In the genomic region with DNA sequence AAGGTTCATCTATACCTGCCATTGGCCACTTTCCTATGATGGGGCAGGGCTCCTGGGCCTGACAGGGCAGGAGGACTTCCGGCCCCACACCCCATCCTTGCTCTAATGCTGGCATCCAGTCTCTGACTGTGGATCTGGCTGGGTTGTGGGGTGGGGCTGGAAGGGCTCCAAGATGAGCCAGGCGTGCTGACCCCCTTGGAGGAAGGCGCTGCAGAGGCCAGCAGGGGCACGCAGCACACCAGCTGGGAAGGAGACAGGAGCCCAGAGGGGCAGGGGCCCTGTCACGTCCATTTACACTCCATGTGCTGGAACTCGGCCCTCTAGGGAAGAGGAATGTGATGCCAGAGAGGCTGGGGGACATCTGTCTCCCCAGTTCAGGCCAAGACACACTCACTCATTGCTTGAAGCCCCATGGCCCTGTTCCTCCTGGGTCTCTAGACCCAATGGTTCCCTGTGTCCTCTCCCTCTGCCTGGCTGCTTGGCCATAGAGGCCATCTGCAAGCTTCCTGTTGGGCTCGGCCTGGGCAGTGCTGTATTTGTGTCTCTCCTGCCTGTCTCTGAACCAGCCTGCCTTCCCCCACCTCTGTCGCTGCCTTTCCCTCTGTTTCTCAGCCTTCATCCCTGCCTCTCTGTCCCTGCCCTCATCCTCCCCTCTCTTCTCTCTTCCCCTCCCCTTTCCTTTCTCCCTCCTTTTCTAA, we compare ENCODE assay signal across 16 cellular contexts.
DNase-seq lines count a peak whose midpoint lies in the region; ATAC-seq, FAIRE-seq and TF ChIP-seq lines count a peak whose summit lies in the region.
"Had no signal": no experiment of that assay in that cellular context is flagged by ENCODE, and none has a peak within 500 bp of the region (broad histone marks: within the 10 kb centered on the region; RNA-seq: fewer than 3 reads in every experiment).

No MANE protein-coding gene starts in this region.

- intact Hi-C loops in posterior vena cava (cut with DNase I) (no loop called here), heart left ventricle (cut with DNase I) (no loop called here), body of pancreas (cut with DNase I) (no loop called here)

- DNase-seq in GM23338 (ENCODE audit: low spot score) (no peak), astrocyte (ENCODE audit: low read depth) (no peak), left kidney (ENCODE audit: low read depth, low spot score) (peak; percentile 12), posterior vena cava (ENCODE audit: low spot score) (peak; percentile 34), hippocampal formation (lab: John Stamatoyannopoulos, UW) (no peak), heart left ventricle (no peak), body of pancreas (no peak)
- DNase-seq: HCEC 1CT, NCI-H1436 treated with DMSO at 0.1 percent for 48 hours, NCI-H2081 treated with DMSO at 0.1 percent for 48 hours, NCI-H526 treated with DMSO at 0.1 percent for 48 hours had no signal

- no peaks in the 10 kb centered on the region for H3K9me2 ChIP-seq in GM23338 (ENCODE audit: insufficient read depth)

- H3K4me1 Mint-ChIP-seq in GM23338 (peaks cover 58% of the 10 kb centered on the region), astrocyte (ENCODE audit: low read depth, unreplicated experiment) (peaks cover 48% of the 10 kb centered on the region)

- H3K4me2 ChIP-seq in GM23338 = peak overlapping the region; percentile 60
- peak overlapping the region; percentile 77 for H3K4me2 ChIP-seq in astrocyte (ENCODE audit: low read length)
- H3K4me2 ChIP-seq: BLaER1 treated with 17β-estradiol and CSF1 and Interleukin-3, amounts not matched to agents 10 nM and 100 nM had no signal

- H3K79me2 ChIP-seq in GM23338 (replicated peaks; ENCODE audit: insufficient read depth) (no peaks in the 10 kb centered on the region), astrocyte (ENCODE audit: insufficient read depth, low read length) (no peaks in the 10 kb centered on the region)

- peaks cover 39% of the 10 kb centered on the region for H3K4me1 ChIP-seq in GM23338 (ENCODE audit: insufficient read depth)
- H3K4me1 ChIP-seq in astrocyte (ENCODE audit: insufficient read depth, low read length) = peaks cover 47% of the 10 kb centered on the region
- H3K4me1 ChIP-seq in heart left ventricle = no peaks in the 10 kb centered on the region
- no peaks in the 10 kb centered on the region for H3K4me1 ChIP-seq in body of pancreas
- H3K4me1 ChIP-seq: BLaER1 treated with 17β-estradiol and CSF1 and Interleukin-3, amounts not matched to agents 10 nM and 100 nM had no signal

- peaks cover 17% of the 10 kb centered on the region; the same call in 1 of the 2 replicates for H3K27me3 ChIP-seq in GM23338 (ENCODE audit: insufficient read depth)
- no peaks in the 10 kb centered on the region for H3K27me3 ChIP-seq in astrocyte (ENCODE audit: insufficient read depth, low read length)
- peaks cover 0 to 4% (median 0%) of the 10 kb centered on the region in 9 donors for H3K27me3 ChIP-seq in heart left ventricle
- H3K27me3 ChIP-seq in body of pancreas = no peaks in the 10 kb centered on the region

- peak overlapping the region; percentile 16; the same call in 1 of the 3 replicates for H3K4me3 Mint-ChIP-seq in GM23338
- peak overlapping the region; percentile 60 for H3K4me3 Mint-ChIP-seq in astrocyte (ENCODE audit: unreplicated experiment)

- H3F3A ChIP-seq in GM23338 (replicated peaks; ENCODE audit: low read depth) = 0 out of 2 replicates have a peak, but pooled peaks cover 3% of the 10 kb centered on the region

- no peak overlapping the region for H3K27ac Mint-ChIP-seq in GM23338
- H3K27ac Mint-ChIP-seq in astrocyte (ENCODE audit: unreplicated experiment) = peak overlapping the region; percentile 55

- H3K27me3 Mint-ChIP-seq in GM23338 (ENCODE audit: insufficient read depth, low read depth, poor library complexity) (peaks cover 43% of the 10 kb centered on the region), astrocyte (ENCODE audit: low read depth, unreplicated experiment) (peaks cover 17% of the 10 kb centered on the region)

- H4K20me1 ChIP-seq in GM23338 (replicated peaks; ENCODE audit: insufficient read depth) = no peaks in the 10 kb centered on the region
- H4K20me1 ChIP-seq in astrocyte (ENCODE audit: insufficient read depth, low read length) = peaks cover 3% of the 10 kb centered on the region

- ATAC-seq in GM23338 (peak; percentile 5; the same call in 2 of the 3 replicates), heart left ventricle (no peak), HG02623 (IDR thresholded peaks at IDR 0.05; ENCODE audit: unreplicated experiment) (no peak), body of pancreas (no peak)
- ATAC-seq: K562, Right ventricle myocardium inferior had no signal

- H3K36me3 ChIP-seq in GM23338 (ENCODE audit: insufficient read depth) = no peaks in the 10 kb centered on the region
- H3K36me3 ChIP-seq in astrocyte (ENCODE audit: insufficient read depth, low read length) = no peaks in the 10 kb centered on the region
- H3K36me3 ChIP-seq in heart left ventricle = no peaks in the 10 kb centered on the region
- no peaks in the 10 kb centered on the region for H3K36me3 ChIP-seq in body of pancreas (replicated peaks in 1 of 2; ENCODE audit: insufficient read depth in 1 of 2, low read depth in 2 of 2)
- H3K36me3 ChIP-seq: BLaER1 treated with 17β-estradiol and CSF1 and Interleukin-3, amounts not matched to agents 10 nM and 100 nM had no signal

- TF ChIP-seq POLR2A in heart left ventricle (IDR thresholded peaks at IDR 0.05) (no peak), body of pancreas (IDR thresholded peaks at IDR 0.05) (no peak)

- TF ChIP-seq CTCF in GM23338 (conservative IDR thresholded peaks at IDR 0.05; ENCODE audit: low read depth in 2 of 2) (no peak), astrocyte (IDR thresholded peaks at IDR 0.05; ENCODE audit: insufficient read depth, low read depth, low read length) (no peak), heart left ventricle (IDR thresholded peaks at IDR 0.05) (no peak), body of pancreas (IDR thresholded peaks at IDR 0.05) (no peak)

- no peak for FAIRE-seq in astrocyte (lab: Jason Lieb, UNC)
- FAIRE-seq: K562 had no signal

- H2AFZ ChIP-seq in GM23338 = peak overlapping the region; percentile 90
- H2AFZ ChIP-seq in astrocyte (ENCODE audit: low read depth, low read length) = peak overlapping the region; percentile 15

- WGBS in heart left ventricle, 4 donors = 64 to 80% (median 74%) methylated on average over 5 to 8 of the region's 8 CpGs
- WGBS in body of pancreas, 2 donors = 82 to 84% methylated on average over 3 to 8 of the region's 8 CpGs

- H3K9ac ChIP-seq in astrocyte (ENCODE audit: low read length) = no peak overlapping the region
- H3K9ac ChIP-seq: BLaER1 treated with 17β-estradiol and CSF1 and Interleukin-3, amounts not matched to agents 10 nM and 100 nM had no signal

- H3K9me3 Mint-ChIP-seq in GM23338 (no peaks in the 10 kb centered on the region), astrocyte (ENCODE audit: unreplicated experiment) (no peaks in the 10 kb centered on the region)

- H3K27ac ChIP-seq in GM23338 (ENCODE audit: low read depth) (no peak overlapping the region), astrocyte (ENCODE audit: low read depth, low read length) (no peak overlapping the region), heart left ventricle (no peak overlapping the region), body of pancreas (no peak overlapping the region)
- H3K27ac ChIP-seq: BLaER1 treated with 17β-estradiol and CSF1 and Interleukin-3, amounts not matched to agents 10 nM and 100 nM; SK-N-MC had no signal

- H3K9me3 ChIP-seq in astrocyte (ENCODE audit: insufficient read depth, low read depth, low read length) = no peaks in the 10 kb centered on the region
- no peaks in the 10 kb centered on the region for H3K9me3 ChIP-seq in heart left ventricle
- no peaks in the 10 kb centered on the region for H3K9me3 ChIP-seq in body of pancreas
- H3K9me3 ChIP-seq: BLaER1 treated with 17β-estradiol and CSF1 and Interleukin-3, amounts not matched to agents 10 nM and 100 nM had no signal

- H3K4me3 ChIP-seq in GM23338 = no peak overlapping the region
- H3K4me3 ChIP-seq in astrocyte (ENCODE audit: insufficient read depth, low read depth, low read length) = no peak overlapping the region
- H3K4me3 ChIP-seq in heart left ventricle = no peak overlapping the region
- H3K4me3 ChIP-seq in body of pancreas = no peak overlapping the region
- H3K4me3 ChIP-seq: BLaER1 treated with 17β-estradiol and CSF1 and Interleukin-3, amounts not matched to agents 10 nM and 100 nM; K562; SK-N-MC had no signal

- H3K36me3 Mint-ChIP-seq in GM23338 (ENCODE audit: low read depth) (no peaks in the 10 kb centered on the region), astrocyte (ENCODE audit: low read depth, unreplicated experiment) (no peaks in the 10 kb centered on the region)

TF ChIP-seq in GM23338, 12 proteins besides CTCF, POLR2A, EP300 and RAD21 (continues in another document):
- TF ChIP-seq STAT1 (IDR thresholded peaks at IDR 0.05; ENCODE audit: unreplicated experiment) = no peak

Comparison
In these comparisons a context has a peak if more than half of its experiments do, and no peak if none do; other contexts are left out.
1. DNase-seq: peak in left kidney (single experiment) and posterior vena cava (single experiment); none in GM23338 (single experiment), astrocyte (single experiment), hippocampal formation (0 of 2), heart left ventricle (0 of 5) and body of pancreas (0 of 4).